Comparison of ENCODE assay signal across 8 cellular contexts in the genomic region with DNA sequence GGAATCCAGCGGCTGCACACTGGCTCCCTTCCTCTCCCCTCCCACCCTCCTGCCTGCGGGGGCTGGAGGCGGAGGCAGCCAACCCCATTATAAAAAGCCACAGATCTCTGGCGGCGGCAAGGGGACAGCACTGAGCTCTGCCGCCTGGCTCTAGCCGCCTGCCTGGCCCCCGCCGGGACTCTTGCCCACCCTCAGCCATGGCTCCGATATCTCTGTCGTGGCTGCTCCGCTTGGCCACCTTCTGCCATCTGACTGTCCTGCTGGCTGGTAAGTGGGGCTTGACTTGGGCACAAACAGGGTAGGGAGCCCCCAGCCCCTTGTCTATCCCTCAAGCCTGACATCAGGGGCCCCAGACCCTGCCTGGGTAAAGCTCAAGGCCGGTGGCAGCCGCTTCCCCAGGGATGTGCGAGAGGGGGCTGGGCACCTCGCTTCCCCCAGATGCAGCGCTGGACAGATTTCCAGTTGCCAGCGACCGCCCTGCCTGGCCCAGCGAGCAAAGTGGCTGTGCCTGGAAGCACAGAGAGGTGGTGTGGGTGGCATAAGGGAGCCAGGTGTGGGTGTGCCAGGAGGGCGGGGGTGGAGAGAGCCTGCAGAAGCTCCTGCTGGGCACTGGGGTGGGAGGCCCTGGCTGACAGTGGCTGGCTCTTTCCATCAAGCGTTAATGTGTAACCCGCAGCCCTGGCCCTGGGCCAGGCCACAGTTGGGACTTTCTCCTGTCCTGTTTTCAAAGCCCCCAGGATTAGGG. TPM values are rescaled to one million over a fixed set of nuclear protein-coding genes. Genes with fewer than 3 reads are reported as not detected.
DNase-seq lines count a peak whose midpoint lies in the region; ATAC-seq and TF ChIP-seq lines count a peak whose summit lies in the region.

A gene (plus strand): TSS at position 119 of the 745 bp plus-strand sequence. CDS start 79 bp downstream, at position 198.

- H3K27me3 ChIP-seq in HUES6 (ENCODE audit: control insufficient read depth, insufficient read depth, low read length) (no peaks in the 10 kb centered on the region), kidney epithelial cell (ENCODE audit: control insufficient read depth, insufficient read depth, low read length) (no peaks in the 10 kb centered on the region)

- peak within 1 kb of the TSS; percentile 79 for H3K27ac Mint-ChIP-seq in stimulated activated memory B cell treated with anti-CD40 and anti-IgM and Interleukin-4, amounts not matched to agents 10 μg/mL and 1 μg/mL and 100 μg/mL, for 72 hours

- H3K27ac ChIP-seq in HUES6 (ENCODE audit: low read depth, low read length), result no peak within 1 kb of the TSS

- no peaks in the 10 kb centered on the region for H3K27me3 Mint-ChIP-seq in stimulated activated memory B cell treated with anti-CD40 and anti-IgM and Interleukin-4, amounts not matched to agents 10 μg/mL and 1 μg/mL and 100 μg/mL, for 72 hours

- peaks cover 69% of the 10 kb centered on the region for H3K4me1 Mint-ChIP-seq in stimulated activated memory B cell treated with anti-CD40 and anti-IgM and Interleukin-4, amounts not matched to agents 10 μg/mL and 1 μg/mL and 100 μg/mL, for 72 hours

- DNase-seq in cerebellar cortex (ENCODE audit: low spot score) (peak; percentile 16), kidney epithelial cell (ENCODE audit: low read depth) (peak; percentile 54), germinal center (ENCODE audit: low spot score) (no peak)

- peak within 1 kb of the TSS; percentile 42 for H3K9ac ChIP-seq in HUES6 (ENCODE audit: low read length)

- H3K4me3 ChIP-seq in HUES6 (ENCODE audit: low read depth, low read length), result peak within 1 kb of the TSS; percentile 45
- H3K4me3 ChIP-seq in kidney epithelial cell (ENCODE audit: low read depth, low read length), result peak within 1 kb of the TSS; percentile 59

- peaks cover 6% of the 10 kb centered on the region for H3K36me3 Mint-ChIP-seq in stimulated activated memory B cell treated with anti-CD40 and anti-IgM and Interleukin-4, amounts not matched to agents 10 μg/mL and 1 μg/mL and 100 μg/mL, for 72 hours

- H3K9me3 Mint-ChIP-seq in stimulated activated memory B cell treated with anti-CD40 and anti-IgM and Interleukin-4, amounts not matched to agents 10 μg/mL and 1 μg/mL and 100 μg/mL, for 72 hours, result peaks cover 5% of the 10 kb centered on the region

- H3K4me3 Mint-ChIP-seq in stimulated activated memory B cell treated with anti-CD40 and anti-IgM and Interleukin-4, amounts not matched to agents 10 μg/mL and 1 μg/mL and 100 μg/mL, for 72 hours, result no peak within 1 kb of the TSS

- peak; percentile 31 for TF ChIP-seq CTCF in kidney epithelial cell (IDR thresholded peaks at IDR 0.05; ENCODE audit: insufficient read depth, low read length, poor library complexity, severe bottlenecking)

- H3K36me3 ChIP-seq in HUES6 (ENCODE audit: control insufficient read depth, insufficient read depth, low read length) (no peaks in the 10 kb centered on the region), kidney epithelial cell (ENCODE audit: control insufficient read depth, insufficient read depth, low read length) (no peaks in the 10 kb centered on the region)

- H3K4me1 ChIP-seq in HUES6 (ENCODE audit: control insufficient read depth, insufficient read depth, low read length), result peaks cover 36% of the 10 kb centered on the region

- no peaks in the 10 kb centered on the region for H3K9me3 ChIP-seq in HUES6 (ENCODE audit: control insufficient read depth, insufficient read depth, low read depth, low read length)

- ATAC-seq in stimulated activated memory B cell treated with anti-CD40 and anti-IgM and Interleukin-4, amounts not matched to agents 10 μg/mL and 1 μg/mL and 100 μg/mL, for 72 hours, result no peak
- ATAC-seq in GM18909 (IDR thresholded peaks at IDR 0.05; ENCODE audit: poor library complexity, unreplicated experiment) (no peak), HG03521 (IDR thresholded peaks at IDR 0.05; ENCODE audit: unreplicated experiment) (no peak), HG02884 (IDR thresholded peaks at IDR 0.05; ENCODE audit: unreplicated experiment) (no peak)

RNA-seq across cellular contexts. Expression of the gene that starts here (rescaled TPM):
- 22.0 and 24.8 TPM in 2 replicates for total RNA-seq in kidney epithelial cell
